In the genomic region with DNA sequence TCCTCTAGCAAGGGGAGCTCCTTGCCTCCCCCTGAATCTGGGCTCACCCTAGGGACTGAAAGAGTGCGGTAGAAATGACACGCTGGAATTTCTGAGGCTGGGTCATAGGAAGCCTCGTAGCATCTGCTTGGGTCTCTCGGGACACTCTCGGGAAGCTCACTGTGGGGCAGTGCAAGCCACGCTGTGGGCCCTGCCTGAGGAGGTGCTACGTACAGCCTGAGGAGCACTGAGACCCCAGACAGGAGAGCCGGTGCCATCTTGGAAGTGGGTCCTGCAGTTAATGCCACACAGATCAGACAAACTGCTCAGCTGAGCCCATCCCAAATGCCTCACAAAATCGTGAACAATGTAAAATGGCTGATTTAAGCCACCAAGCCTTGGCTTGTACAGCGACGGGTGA, we compare ENCODE assay signal across 1 cellular context.
TF ChIP-seq lines count a peak whose summit lies in the region.

No MANE protein-coding gene starts in this region.

TF ChIP-seq in GM23338, 12 proteins besides CTCF, POLR2A, EP300 and RAD21:
- no peak for TF ChIP-seq NANOG (IDR thresholded peaks at IDR 0.05; ENCODE audit: borderline replicate concordance)
- TF ChIP-seq, protein P1, sequence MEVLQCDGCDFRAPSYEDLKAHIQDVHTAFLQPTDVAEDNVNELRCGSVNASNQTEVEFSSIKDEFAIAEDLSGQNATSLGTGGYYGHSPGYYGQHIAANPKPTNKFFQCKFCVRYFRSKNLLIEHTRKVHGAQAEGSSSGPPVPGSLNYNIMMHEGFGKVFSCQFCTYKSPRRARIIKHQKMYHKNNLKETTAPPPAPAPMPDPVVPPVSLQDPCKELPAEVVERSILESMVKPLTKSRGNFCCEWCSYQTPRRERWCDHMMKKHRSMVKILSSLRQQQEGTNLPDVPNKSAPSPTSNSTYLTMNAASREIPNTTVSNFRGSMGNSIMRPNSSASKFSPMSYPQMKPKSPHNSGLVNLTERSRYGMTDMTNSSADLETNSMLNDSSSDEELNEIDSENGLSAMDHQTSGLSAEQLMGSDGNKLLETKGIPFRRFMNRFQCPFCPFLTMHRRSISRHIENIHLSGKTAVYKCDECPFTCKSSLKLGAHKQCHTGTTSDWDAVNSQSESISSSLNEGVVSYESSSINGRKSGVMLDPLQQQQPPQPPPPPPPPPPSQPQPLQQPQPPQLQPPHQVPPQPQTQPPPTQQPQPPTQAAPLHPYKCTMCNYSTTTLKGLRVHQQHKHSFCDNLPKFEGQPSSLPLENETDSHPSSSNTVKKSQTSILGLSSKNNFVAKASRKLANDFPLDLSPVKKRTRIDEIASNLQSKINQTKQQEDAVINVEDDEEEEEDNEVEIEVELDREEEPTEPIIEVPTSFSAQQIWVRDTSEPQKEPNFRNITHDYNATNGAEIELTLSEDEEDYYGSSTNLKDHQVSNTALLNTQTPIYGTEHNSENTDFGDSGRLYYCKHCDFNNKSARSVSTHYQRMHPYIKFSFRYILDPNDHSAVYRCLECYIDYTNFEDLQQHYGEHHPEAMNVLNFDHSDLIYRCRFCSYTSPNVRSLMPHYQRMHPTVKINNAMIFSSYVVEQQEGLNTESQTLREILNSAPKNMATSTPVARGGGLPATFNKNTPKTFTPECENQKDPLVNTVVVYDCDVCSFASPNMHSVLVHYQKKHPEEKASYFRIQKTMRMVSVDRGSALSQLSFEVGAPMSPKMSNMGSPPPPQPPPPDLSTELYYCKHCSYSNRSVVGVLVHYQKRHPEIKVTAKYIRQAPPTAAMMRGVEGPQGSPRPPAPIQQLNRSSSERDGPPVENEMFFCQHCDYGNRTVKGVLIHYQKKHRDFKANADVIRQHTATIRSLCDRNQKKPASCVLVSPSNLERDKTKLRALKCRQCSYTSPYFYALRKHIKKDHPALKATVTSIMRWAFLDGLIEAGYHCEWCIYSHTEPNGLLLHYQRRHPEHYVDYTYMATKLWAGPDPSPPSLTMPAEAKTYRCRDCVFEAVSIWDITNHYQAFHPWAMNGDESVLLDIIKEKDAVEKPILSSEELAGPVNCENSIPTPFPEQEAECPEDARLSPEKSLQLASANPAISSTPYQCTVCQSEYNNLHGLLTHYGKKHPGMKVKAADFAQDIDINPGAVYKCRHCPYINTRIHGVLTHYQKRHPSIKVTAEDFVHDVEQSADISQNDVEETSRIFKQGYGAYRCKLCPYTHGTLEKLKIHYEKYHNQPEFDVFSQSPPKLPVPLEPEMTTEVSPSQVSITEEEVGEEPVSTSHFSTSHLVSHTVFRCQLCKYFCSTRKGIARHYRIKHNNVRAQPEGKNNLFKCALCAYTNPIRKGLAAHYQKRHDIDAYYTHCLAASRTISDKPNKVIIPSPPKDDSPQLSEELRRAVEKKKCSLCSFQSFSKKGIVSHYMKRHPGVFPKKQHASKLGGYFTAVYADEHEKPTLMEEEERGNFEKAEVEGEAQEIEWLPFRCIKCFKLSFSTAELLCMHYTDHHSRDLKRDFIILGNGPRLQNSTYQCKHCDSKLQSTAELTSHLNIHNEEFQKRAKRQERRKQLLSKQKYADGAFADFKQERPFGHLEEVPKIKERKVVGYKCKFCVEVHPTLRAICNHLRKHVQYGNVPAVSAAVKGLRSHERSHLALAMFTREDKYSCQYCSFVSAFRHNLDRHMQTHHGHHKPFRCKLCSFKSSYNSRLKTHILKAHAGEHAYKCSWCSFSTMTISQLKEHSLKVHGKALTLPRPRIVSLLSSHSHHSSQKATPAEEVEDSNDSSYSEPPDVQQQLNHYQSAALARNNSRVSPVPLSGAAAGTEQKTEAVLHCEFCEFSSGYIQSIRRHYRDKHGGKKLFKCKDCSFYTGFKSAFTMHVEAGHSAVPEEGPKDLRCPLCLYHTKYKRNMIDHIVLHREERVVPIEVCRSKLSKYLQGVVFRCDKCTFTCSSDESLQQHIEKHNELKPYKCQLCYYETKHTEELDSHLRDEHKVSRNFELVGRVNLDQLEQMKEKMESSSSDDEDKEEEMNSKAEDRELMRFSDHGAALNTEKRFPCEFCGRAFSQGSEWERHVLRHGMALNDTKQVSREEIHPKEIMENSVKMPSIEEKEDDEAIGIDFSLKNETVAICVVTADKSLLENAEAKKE (CRISPR knock-in tag; IDR thresholded peaks at IDR 0.05), result no peak
- TF ChIP-seq EZH2 (IDR thresholded peaks at IDR 0.05; ENCODE audit: low read depth, unreplicated experiment), result no peak
- TF ChIP-seq STAT1 (IDR thresholded peaks at IDR 0.05; ENCODE audit: unreplicated experiment), result no peak
